37 cellular contexts compared by ENCODE assay signal in genomic region chr4:78509030-78509429, GRCh38. TPM values are rescaled to one million over a fixed set of nuclear protein-coding genes. Genes with fewer than 3 reads are reported as not detected.
"Had no signal": no experiment of that assay in that cellular context is flagged by ENCODE, and none has a peak within 500 bp of the region (broad histone marks: within the 10 kb centered on the region; RNA-seq: fewer than 3 reads in every experiment).

No MANE protein-coding gene starts in this region.

- H3K27me3 Mint-ChIP-seq: activated naive CD4-positive, alpha-beta T cell treated with anti-CD3 and anti-CD28 coated beads, Interleukin-2, amount 10 ng/mL, durations not matched to agents 7 days and 5 days; activated naive CD8-positive, alpha-beta T cell; brain; central memory CD8-positive, alpha-beta T cell had no signal

- H3K9me3 Mint-ChIP-seq: activated naive CD4-positive, alpha-beta T cell treated with anti-CD3 and anti-CD28 coated beads for 36 hours; activated naive CD4-positive, alpha-beta T cell treated with anti-CD3 and anti-CD28 coated beads, Interleukin-2, amount 10 ng/mL, durations not matched to agents 7 days and 5 days; activated naive CD4-positive, alpha-beta T cell treated with anti-CD3 and anti-CD28 coated beads, Interleukin-2, amount 50 U/mL, for 24 hours; activated naive CD4-positive, alpha-beta T cell treated with anti-CD3 and anti-CD28 coated beads, Interleukin-2, amount 50 U/mL, for 72 hours; activated naive CD8-positive, alpha-beta T cell treated with anti-CD3 and anti-CD28 coated beads for 36 hours; activated naive CD8-positive, alpha-beta T cell treated with anti-CD3 and anti-CD28 coated beads, Interleukin-2, amount 10 ng/mL, durations not matched to agents 7 days and 5 days; activated naive CD8-positive, alpha-beta T cell treated with anti-CD3 and anti-CD28 coated beads, Interleukin-2, amount 50 U/mL, for 24 hours; activated T-cell treated with anti-CD3 and anti-CD28 coated beads, Interleukin-2, amount 50 U/mL, for 24 hours; activated T-cell treated with anti-CD3 and anti-CD28 coated beads, Interleukin-2, amount 50 U/mL, for 4 hours; activated T-cell treated with anti-CD3 and anti-CD28 coated beads, Interleukin-2, amount 50 U/mL, for 72 hours; activated T-helper 1 cell treated with anti-CD3 and anti-CD28 coated beads, Interleukin-12 subunit alpha, Interleukin-12 subunit beta, Interleukin-2, Interleukin-4 antibody, amounts not matched to agents 30 ng/mL and 10 ng/mL and 1 ng/mL, durations not matched to agents 14 hours and 24 hours and 36 hours; activated T-helper 17 cell treated with anti-CD3 and anti-CD28 coated beads, Interleukin-2, amount 50 U/mL, for 72 hours had no signal

- H3K27ac ChIP-seq: adrenal gland, ascending aorta, body of pancreas, brain microvascular endothelial cell, breast epithelium, cardiac muscle cell had no signal

- H3K27ac Mint-ChIP-seq: activated naive CD4-positive, alpha-beta T cell treated with anti-CD3 and anti-CD28 coated beads for 36 hours; activated naive CD4-positive, alpha-beta T cell treated with anti-CD3 and anti-CD28 coated beads, Interleukin-2, amount 10 ng/mL, durations not matched to agents 7 days and 5 days; activated naive CD4-positive, alpha-beta T cell treated with anti-CD3 and anti-CD28 coated beads, Interleukin-2, amount 50 U/mL, for 24 hours; activated naive CD4-positive, alpha-beta T cell treated with anti-CD3 and anti-CD28 coated beads, Interleukin-2, amount 50 U/mL, for 72 hours; activated naive CD8-positive, alpha-beta T cell; activated naive CD8-positive, alpha-beta T cell treated with anti-CD3 and anti-CD28 coated beads for 36 hours; activated naive CD8-positive, alpha-beta T cell treated with anti-CD3 and anti-CD28 coated beads, Interleukin-2, amount 10 ng/mL, durations not matched to agents 7 days and 5 days; activated naive CD8-positive, alpha-beta T cell treated with anti-CD3 and anti-CD28 coated beads, Interleukin-2, amount 50 U/mL, for 24 hours; activated T-cell treated with anti-CD3 and anti-CD28 coated beads, Interleukin-2, amount 50 U/mL, for 24 hours; activated T-cell treated with anti-CD3 and anti-CD28 coated beads, Interleukin-2, amount 50 U/mL, for 72 hours; activated T-helper 1 cell treated with anti-CD3 and anti-CD28 coated beads, Interleukin-12 subunit alpha, Interleukin-12 subunit beta, Interleukin-2, Interleukin-4 antibody, amounts not matched to agents 30 ng/mL and 10 ng/mL and 1 ng/mL, durations not matched to agents 14 hours and 24 hours and 36 hours; activated T-helper 17 cell treated with anti-CD3 and anti-CD28 coated beads, Interleukin-2, amount 50 U/mL, for 72 hours; brain had no signal

- H3K36me3 ChIP-seq: adrenal gland, ascending aorta, brain microvascular endothelial cell, breast epithelium, cardiac muscle cell had no signal

- H3K4me3 Mint-ChIP-seq: activated naive CD4-positive, alpha-beta T cell treated with anti-CD3 and anti-CD28 coated beads for 36 hours; activated naive CD4-positive, alpha-beta T cell treated with anti-CD3 and anti-CD28 coated beads, Interleukin-2, amount 10 ng/mL, durations not matched to agents 7 days and 5 days; activated naive CD4-positive, alpha-beta T cell treated with anti-CD3 and anti-CD28 coated beads, Interleukin-2, amount 50 U/mL, for 24 hours; activated naive CD8-positive, alpha-beta T cell; activated naive CD8-positive, alpha-beta T cell treated with anti-CD3 and anti-CD28 coated beads for 36 hours; activated naive CD8-positive, alpha-beta T cell treated with anti-CD3 and anti-CD28 coated beads, Interleukin-2, amount 10 ng/mL, durations not matched to agents 7 days and 5 days; activated naive CD8-positive, alpha-beta T cell treated with anti-CD3 and anti-CD28 coated beads, Interleukin-2, amount 50 U/mL, for 24 hours; activated T-cell treated with anti-CD3 and anti-CD28 coated beads, Interleukin-2, amount 50 U/mL, for 24 hours; activated T-cell treated with anti-CD3 and anti-CD28 coated beads, Interleukin-2, amount 50 U/mL, for 4 hours; activated T-cell treated with anti-CD3 and anti-CD28 coated beads, Interleukin-2, amount 50 U/mL, for 72 hours; activated T-helper 1 cell treated with anti-CD3 and anti-CD28 coated beads, Interleukin-12 subunit alpha, Interleukin-12 subunit beta, Interleukin-2, Interleukin-4 antibody, amounts not matched to agents 30 ng/mL and 10 ng/mL and 1 ng/mL, durations not matched to agents 14 hours and 24 hours and 36 hours; activated T-helper 17 cell treated with anti-CD3 and anti-CD28 coated beads, Interleukin-2, amount 50 U/mL, for 72 hours; brain; central memory CD8-positive, alpha-beta T cell had no signal

- ATAC-seq: activated naive CD4-positive, alpha-beta T cell treated with anti-CD3 and anti-CD28 coated beads, Interleukin-2, amount 50 U/mL, for 72 hours; activated naive CD8-positive, alpha-beta T cell treated with anti-CD3 and anti-CD28 coated beads, Interleukin-2, amount 50 U/mL, for 24 hours; activated T-cell treated with anti-CD3 and anti-CD28 coated beads, Interleukin-2, amount 50 U/mL, for 4 hours; activated T-cell treated with anti-CD3 and anti-CD28 coated beads, Interleukin-2, amount 50 U/mL, for 72 hours; activated T-helper 17 cell treated with anti-CD3 and anti-CD28 coated beads, Interleukin-2, amount 50 U/mL, for 72 hours; body of pancreas had no signal

- H3K4me1 Mint-ChIP-seq: activated naive CD4-positive, alpha-beta T cell treated with anti-CD3 and anti-CD28 coated beads, Interleukin-2, amount 10 ng/mL, durations not matched to agents 7 days and 5 days; activated naive CD4-positive, alpha-beta T cell treated with anti-CD3 and anti-CD28 coated beads, Interleukin-2, amount 50 U/mL, for 24 hours; activated naive CD8-positive, alpha-beta T cell treated with anti-CD3 and anti-CD28 coated beads for 36 hours; activated naive CD8-positive, alpha-beta T cell treated with anti-CD3 and anti-CD28 coated beads, Interleukin-2, amount 10 ng/mL, durations not matched to agents 7 days and 5 days; activated naive CD8-positive, alpha-beta T cell treated with anti-CD3 and anti-CD28 coated beads, Interleukin-2, amount 50 U/mL, for 24 hours; activated T-helper 17 cell treated with anti-CD3 and anti-CD28 coated beads, Interleukin-2, amount 50 U/mL, for 72 hours; brain; central memory CD8-positive, alpha-beta T cell had no signal

- H3K36me3 Mint-ChIP-seq: activated naive CD4-positive, alpha-beta T cell treated with anti-CD3 and anti-CD28 coated beads, Interleukin-2, amount 10 ng/mL, durations not matched to agents 7 days and 5 days; activated naive CD4-positive, alpha-beta T cell treated with anti-CD3 and anti-CD28 coated beads, Interleukin-2, amount 50 U/mL, for 72 hours; activated naive CD8-positive, alpha-beta T cell; activated naive CD8-positive, alpha-beta T cell treated with anti-CD3 and anti-CD28 coated beads for 36 hours; activated naive CD8-positive, alpha-beta T cell treated with anti-CD3 and anti-CD28 coated beads, Interleukin-2, amount 10 ng/mL, durations not matched to agents 7 days and 5 days had no signal

- H3K9me3 ChIP-seq: adrenal gland, ascending aorta, body of pancreas, breast epithelium had no signal

- DNase-seq: activated effector memory CD4-positive, alpha-beta T cell treated with anti-CD3 and anti-CD28 coated beads, Interleukin-2, amount 50 U/mL, for 16 hours; activated effector memory CD4-positive, alpha-beta T cell treated with Interleukin-2 at 50 U/mL for 16 hours; activated gamma-delta T cell; activated gamma-delta T cell treated with Interleukin-2 at 50 U/mL for 16 hours; activated naive CD4-positive, alpha-beta T cell; activated naive CD4-positive, alpha-beta T cell treated with anti-CD3 and anti-CD28 coated beads for 36 hours; activated naive CD4-positive, alpha-beta T cell treated with anti-CD3 and anti-CD28 coated beads, Interleukin-2, amount 10 ng/mL, durations not matched to agents 7 days and 5 days; activated naive CD4-positive, alpha-beta T cell treated with anti-CD3 and anti-CD28 coated beads, Interleukin-2, amount 50 U/mL, for 16 hours; activated naive CD4-positive, alpha-beta T cell treated with Interleukin-2 at 50 U/mL for 16 hours; activated naive CD8-positive, alpha-beta T cell treated with anti-CD3 and anti-CD28 coated beads for 36 hours; activated naive CD8-positive, alpha-beta T cell treated with anti-CD3 and anti-CD28 coated beads, Interleukin-2, amount 10 ng/mL, durations not matched to agents 7 days and 5 days; activated naive CD8-positive, alpha-beta T cell treated with anti-CD3 and anti-CD28 coated beads, Interleukin-2, amount 50 U/mL, for 24 hours; activated T-cell treated with anti-CD3 and anti-CD28 coated beads, Interleukin-2, amount 50 U/mL, for 1 hour; activated T-cell treated with anti-CD3 and anti-CD28 coated beads, Interleukin-2, amount 50 U/mL, for 24 hours; activated T-cell treated with anti-CD3 and anti-CD28 coated beads, Interleukin-2, amount 50 U/mL, for 4 hours; activated T-cell treated with anti-CD3 and anti-CD28 coated beads, Interleukin-2, amount 50 U/mL, for 48 hours; activated T-cell treated with anti-CD3 and anti-CD28 coated beads, Interleukin-2, amount 50 U/mL, for 72 hours; adrenal gland; amniotic stem cell; amygdala; anterior cingulate cortex; aorta; body of pancreas; brain microvascular endothelial cell; caudate nucleus; central memory CD4-positive, alpha-beta T cell; cerebellar nuclear complex had no signal

- H3K4me1 ChIP-seq: adrenal gland, ascending aorta, breast epithelium had no signal

- H3K27me3 ChIP-seq: adrenal gland, ascending aorta, body of pancreas, brain microvascular endothelial cell, breast epithelium, cardiac muscle cell had no signal

- H3K4me3 ChIP-seq: adrenal gland, ascending aorta, body of pancreas, breast epithelium, cardiac muscle cell had no signal

RNA-seq across cellular contexts. Expression of gene ANXA3, which starts 42.5 kb away (rescaled TPM):
- total RNA-seq: activated T-helper 17 cell treated with anti-CD3 and anti-CD28 coated beads, Interleukin-2, amount 50 U/mL, for 72 hours had no signal
